ENCODE assay signal across 22 cellular contexts in the genomic region with DNA sequence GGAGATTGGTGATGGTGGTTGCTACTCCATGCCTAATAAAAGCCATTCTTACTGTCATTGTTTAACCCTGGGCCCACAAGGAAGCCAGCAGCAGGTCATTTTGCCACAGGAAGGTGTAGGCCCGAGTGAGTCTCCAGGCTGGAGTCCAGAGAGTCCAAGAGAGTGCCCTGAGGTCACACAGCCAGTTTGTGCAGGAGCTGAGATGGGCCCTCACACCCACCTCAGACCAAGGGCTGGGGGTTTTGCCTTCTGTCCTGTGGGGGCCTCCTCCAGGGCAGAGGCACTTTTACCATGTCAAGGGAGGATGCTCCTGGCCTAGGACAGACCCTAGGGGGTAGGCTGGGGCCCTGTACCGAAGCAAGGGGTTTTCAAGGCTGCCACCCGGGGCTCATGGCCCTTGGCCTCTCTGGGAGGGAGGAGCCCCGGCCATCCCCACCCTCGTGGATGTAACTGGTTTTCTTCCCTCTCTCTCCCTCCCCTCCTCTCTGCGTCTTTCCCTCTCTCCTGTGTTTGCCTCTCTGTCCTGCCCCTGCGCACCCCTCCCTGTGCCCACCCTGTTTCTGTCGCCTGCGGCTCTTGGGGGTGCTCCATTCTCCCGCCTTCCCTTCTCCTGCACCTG. TPM values are rescaled to one million over a fixed set of nuclear protein-coding genes. Genes with fewer than 3 reads are reported as not detected.
A peak's percentile ranks its signal among the peaks of the same experiment; 100 is the strongest.
DNase-seq lines count a peak whose midpoint lies in the region; ATAC-seq, FAIRE-seq and TF ChIP-seq lines count a peak whose summit lies in the region.
"Had no signal": no experiment of that assay in that cellular context is flagged by ENCODE, and none has a peak within 500 bp of the region (broad histone marks: within the 10 kb centered on the region; RNA-seq: fewer than 3 reads in every experiment).

No MANE protein-coding gene starts in this region.

- peaks cover 31 to 42% of the 10 kb centered on the region in 2 donors for H3K36me3 Mint-ChIP-seq in stimulated activated naive B cell treated with anti-CD40 and anti-IgM and Interleukin-4, amounts not matched to agents 10 μg/mL and 1 μg/mL and 100 μg/mL, for 72 hours

- intact Hi-C loops in HepG2 (cut with micrococcal nuclease; ENCODE audit: unreplicated experiment) (no loop called here), right lobe of liver (cut with DNase I) (no loop called here), endothelial cell of umbilical vein (cut with micrococcal nuclease) (no loop called here)

- H3K27ac Mint-ChIP-seq in stimulated activated naive B cell treated with anti-CD40 and anti-IgM and Interleukin-4, amounts not matched to agents 10 μg/mL and 1 μg/mL and 100 μg/mL, for 72 hours, result peak overlapping the region; percentile 47
- H3K27ac Mint-ChIP-seq: CD4-positive, alpha-beta T cell had no signal

- H3K27me3 Mint-ChIP-seq in stimulated activated naive B cell treated with anti-CD40 and anti-IgM and Interleukin-4, amounts not matched to agents 10 μg/mL and 1 μg/mL and 100 μg/mL, for 72 hours, result no peaks in the 10 kb centered on the region
- H3K27me3 Mint-ChIP-seq: CD4-positive, alpha-beta T cell had no signal

- H3K4me3 Mint-ChIP-seq in stimulated activated naive B cell treated with anti-CD40 and anti-IgM and Interleukin-4, amounts not matched to agents 10 μg/mL and 1 μg/mL and 100 μg/mL, for 72 hours, result no peak overlapping the region
- H3K4me3 Mint-ChIP-seq: CD4-positive, alpha-beta T cell had no signal

- H3K4me2 ChIP-seq in HepG2 (ENCODE audit: low read depth, low read length) (no peak overlapping the region), endothelial cell of umbilical vein (ENCODE audit: insufficient read depth, low read length) (no peak overlapping the region)

- POLR2A ChIA-PET in HepG2 (lab: Yijun Ruan, JAX), result no interaction called here
- POLR2A ChIA-PET in RWPE1 (lab: Yijun Ruan, JAX; ENCODE audit: low non-redundant PET), result no interaction called here
- POLR2A ChIA-PET in endothelial cell of umbilical vein (lab: Charles Lee), result no interaction called here

- no peaks in the 10 kb centered on the region for H3K79me2 ChIP-seq in HepG2 (ENCODE audit: insufficient read depth, low read length)
- H3K79me2 ChIP-seq in endothelial cell of umbilical vein (ENCODE audit: control insufficient read depth, insufficient read depth, low read length), result peaks cover under 1% of the 10 kb centered on the region

- in situ Hi-C loops in HepG2 (cut with HindIII; ENCODE audit: extremely low pct_ligation_motif_present, low pct_unique_long_range_greater_than_20kb), result no loop called here

- H3K4me3 ChIP-seq in HepG2 (replicated peaks in 1 of 3; ENCODE audit: insufficient read depth in 1 of 3, low read depth in 2 of 3, low read length in 3 of 3), result no peak overlapping the region
- no peak overlapping the region for H3K4me3 ChIP-seq in right lobe of liver
- no peak overlapping the region for H3K4me3 ChIP-seq in endothelial cell of umbilical vein (replicated peaks in 1 of 3; ENCODE audit: insufficient read depth in 1 of 3, low read depth in 1 of 3, low read length in 3 of 3)
- H3K4me3 ChIP-seq: HAP-1 had no signal

- WGBS in HepG2 (ENCODE audit: low lambda C conversion rate), result 88% methylated on average over 9 of the region's 10 CpGs
- 63% methylated on average over 5 of the region's 10 CpGs for WGBS in right lobe of liver (ENCODE audit: insufficient coverage, low coverage, low lambda C conversion rate, missing lambda C conversion rate)

- H3K9ac ChIP-seq in HepG2 (ENCODE audit: insufficient read depth, low read depth, low read length) (no peak overlapping the region), endothelial cell of umbilical vein (replicated peaks; ENCODE audit: extremely low read depth, insufficient read depth, low read length) (no peak overlapping the region)

- H3K9me1 ChIP-seq in endothelial cell of umbilical vein (replicated peaks; ENCODE audit: control insufficient read depth, extremely low read depth, insufficient read depth, low read length), result no peaks in the 10 kb centered on the region

- H3K9me3 ChIP-seq in HepG2 (ENCODE audit: low read length), result no peaks in the 10 kb centered on the region
- H3K9me3 ChIP-seq in right lobe of liver, result no peaks in the 10 kb centered on the region
- H3K9me3 ChIP-seq in endothelial cell of umbilical vein (replicated peaks; ENCODE audit: control insufficient read depth, insufficient read depth, low read length), result no peaks in the 10 kb centered on the region
- H3K9me3 ChIP-seq: HAP-1 had no signal

- no peak for FAIRE-seq in HepG2 (lab: Jason Lieb, UNC)
- no peak for FAIRE-seq in endothelial cell of umbilical vein (lab: Jason Lieb, UNC)
- FAIRE-seq: A204.1, GM12892, GM18507 had no signal

- H3K4me1 Mint-ChIP-seq in stimulated activated naive B cell treated with anti-CD40 and anti-IgM and Interleukin-4, amounts not matched to agents 10 μg/mL and 1 μg/mL and 100 μg/mL, for 72 hours, result peaks cover 19 to 35% of the 10 kb centered on the region in 2 donors

- DNase-seq in HepG2 (ENCODE audit: low spot score), result no peak
- no peak for DNase-seq in right lobe of liver
- no peak for DNase-seq in RWPE1 (ENCODE audit: low spot score)
- DNase-seq in endothelial cell of umbilical vein (ENCODE audit: low read depth, low spot score), result no peak
- DNase-seq in stimulated activated naive B cell treated with anti-CD40 and anti-IgM and Interleukin-4, amounts not matched to agents 10 μg/mL and 1 μg/mL and 100 μg/mL, for 72 hours, result no peak
- no peak for DNase-seq in HPDE6-E6E7 (ENCODE audit: extremely low spot score)
- DNase-seq in stimulated activated CD8-positive, alpha-beta memory T cell treated with anti-CD3 and anti-CD28 coated beads, Interleukin-4, amount 100 ng/mL, for 48 hours, result no peak
- DNase-seq: AML-193; CD4-positive, alpha-beta T cell; DMS153; DMS79; GDM1; IMR-90; KBM-7 had no signal

- TF ChIP-seq EP300 in HepG2 (IDR thresholded peaks at IDR 0.05; ENCODE audit: low read depth in 2 of 2, low read length in 2 of 2) (no peak), HepG2 (CRISPR knock-in tag; IDR thresholded peaks at IDR 0.05; ENCODE audit: borderline replicate concordance) (no peak)

- BruUV-seq in HepG2 (replicated peaks; lab: Mats Ljungman, UMichigan) (no TSS peak), endothelial cell of umbilical vein (replicated peaks; lab: Mats Ljungman, UMichigan) (no TSS peak)

- H3K27me3 ChIP-seq in HepG2 (ENCODE audit: control insufficient read depth in 1 of 2, insufficient read depth in 2 of 2, low read length in 2 of 2) (no peaks in the 10 kb centered on the region), right lobe of liver (no peaks in the 10 kb centered on the region), endothelial cell of umbilical vein (ENCODE audit: control insufficient read depth in 2 of 2, insufficient read depth in 2 of 2, low read length in 2 of 2) (no peaks in the 10 kb centered on the region)

- H3K9me3 Mint-ChIP-seq in stimulated activated naive B cell treated with anti-CD40 and anti-IgM and Interleukin-4, amounts not matched to agents 10 μg/mL and 1 μg/mL and 100 μg/mL, for 72 hours, result no peaks in the 10 kb centered on the region
- H3K9me3 Mint-ChIP-seq: CD4-positive, alpha-beta T cell had no signal

- H3K36me3 ChIP-seq in HepG2 (replicated peaks in 1 of 2; ENCODE audit: control insufficient read depth in 1 of 2, insufficient read depth in 2 of 2, low read length in 2 of 2) (peaks cover 23 to 45% of the 10 kb centered on the region in 2 experiments; a peak in 4 of 5 replicates), right lobe of liver (peaks cover 0 to 29% (median 14%) of the 10 kb centered on the region in 4 donors), endothelial cell of umbilical vein (ENCODE audit: control insufficient read depth in 2 of 2, extremely low read depth in 1 of 2, insufficient read depth in 2 of 2, low read length in 2 of 2) (peaks cover 21 to 57% of the 10 kb centered on the region in 2 experiments)

- TF ChIP-seq POLR2A in HepG2 (IDR thresholded peaks at IDR 0.05; ENCODE audit: insufficient read depth in 1 of 2, low read depth in 2 of 2, low read length in 2 of 2) (no peak), right lobe of liver (IDR thresholded peaks at IDR 0.05) (no peak), endothelial cell of umbilical vein (IDR thresholded peaks at IDR 0.05; ENCODE audit: low read depth, low read length) (peak; percentile 15)

- ATAC-seq in HepG2 (no peak), right lobe of liver (no peak), GM18909 (IDR thresholded peaks at IDR 0.05; ENCODE audit: poor library complexity, unreplicated experiment) (no peak)
- ATAC-seq in stimulated activated naive B cell treated with anti-CD40 and anti-IgM and Interleukin-4, amounts not matched to agents 10 μg/mL and 1 μg/mL and 100 μg/mL, for 72 hours (replicated peaks), result no peak

- CTCF ChIA-PET in HepG2 (lab: Yijun Ruan, JAX; ENCODE audit: low intra/inter-chr PET ratio, low total read pairs) (no interaction called here), RWPE1 (lab: Yijun Ruan, JAX) (no interaction called here), endothelial cell of umbilical vein (lab: Charles Lee) (no interaction called here)

- no peaks in the 10 kb centered on the region for H4K20me1 ChIP-seq in HepG2 (ENCODE audit: insufficient read depth, low read length)
- no peaks in the 10 kb centered on the region for H4K20me1 ChIP-seq in endothelial cell of umbilical vein (replicated peaks; ENCODE audit: control insufficient read depth, extremely low read depth, insufficient read depth, low read length)

- H3K27ac ChIP-seq in HepG2 (ENCODE audit: extremely low read length, insufficient read depth, low read length) (no peak overlapping the region), right lobe of liver (no peak overlapping the region), RWPE1 (peak overlapping the region; percentile 98), endothelial cell of umbilical vein (ENCODE audit: insufficient read depth, low read depth, low read length) (no peak overlapping the region)
- H3K27ac ChIP-seq: C4-2B had no signal

- H2AFZ ChIP-seq in HepG2 (ENCODE audit: low read length) (no peak overlapping the region), endothelial cell of umbilical vein (ENCODE audit: low read depth, low read length) (no peak overlapping the region)

- TF ChIP-seq CTCF in HepG2 (CRISPR knock-in tag; IDR thresholded peaks at IDR 0.05), result no peak
- no peak for TF ChIP-seq CTCF in right lobe of liver (IDR thresholded peaks at IDR 0.05)
- no peak for TF ChIP-seq CTCF in RWPE1 (conservative IDR thresholded peaks at IDR 0.05; ENCODE audit: low read depth)
- no peak for TF ChIP-seq CTCF in endothelial cell of umbilical vein (IDR thresholded peaks at IDR 0.05; ENCODE audit: extremely low read depth in 1 of 2, insufficient read depth in 1 of 2, low read depth in 1 of 2, low read length in 2 of 2)

- no peak for TF ChIP-seq RAD21 in HepG2 (CRISPR knock-in tag; IDR thresholded peaks at IDR 0.05)

- dilution Hi-C loops in endothelial cell of umbilical vein (cut with MboI; ENCODE audit: extremely low pct_ligation_motif_present, low sequenced_read_pairs), result no loop called here

- H3K4me1 ChIP-seq in HepG2 (ENCODE audit: insufficient read depth, low read length) (no peaks in the 10 kb centered on the region), right lobe of liver (peaks cover 0 to 7% (median 3%) of the 10 kb centered on the region in 4 donors), endothelial cell of umbilical vein (ENCODE audit: control insufficient read depth, extremely low read depth, insufficient read depth, low read length) (peaks cover 19% of the 10 kb centered on the region)
- H3K4me1 ChIP-seq: HAP-1 had no signal

RNA-seq across cellular contexts. Expression of gene CYTH2, which starts 8.0 kb away (rescaled TPM):
- total RNA-seq in HepG2 (2016; rRNA removed; fragmentation: Illumina TruSeq; extraction: Trizol) (9.6 and 16.5 TPM in 2 replicates), right lobe of liver (10 to 100 TPM in 5 of 6 experiments, 1 to 10 TPM in 1; 7.7 to 22.7 (median 13.5) TPM), endothelial cell of umbilical vein (119 and 125 TPM in 2 replicates)
- 2.8 and 3.0 TPM in 2 replicates for total RNA-seq in HepG2 (2016; cell fraction: cytosol; rRNA removed; fragmentation: Illumina TruSeq; extraction: Trizol; ENCODE audit: low read depth)
- total RNA-seq in HepG2 (2016; cell fraction: insoluble cytoplasmic fraction; rRNA removed; fragmentation: Illumina TruSeq; extraction: Trizol), result 8.4 and 15.9 TPM in 2 replicates
- total RNA-seq in HepG2 (2016; cell fraction: membrane; rRNA removed; fragmentation: Illumina TruSeq; extraction: Trizol), result 4.9 and 7.0 TPM in 2 replicates
- total RNA-seq in HepG2 (2016; cell fraction: nucleus; rRNA removed; fragmentation: Illumina TruSeq; extraction: Trizol), result 16.4 and 17.2 TPM in 2 replicates
- polyA plus RNA-seq in HepG2 (2011; rRNA removed) (39.3 and 48.3 TPM in 2 replicates), endothelial cell of umbilical vein (98.4 and 98.6 TPM in 2 replicates)
- polyA plus RNA-seq in HepG2 (2011; cell fraction: cytosol; rRNA removed), result 18.2 and 20.7 TPM in 2 replicates
- 185 and 188 TPM in 2 replicates for polyA plus RNA-seq in HepG2 (2011; cell fraction: nucleus; rRNA removed)
- polyA plus RNA-seq in HepG2 (2012), result 26.4 and 29.2 TPM in 2 replicates
- 3.2 and 3.5 TPM in 2 replicates for polyA plus RNA-seq in HepG2 (2016; cell fraction: cytosol; fragmentation: Illumina TruSeq; extraction: Trizol; ENCODE audit: low read depth)
- polyA plus RNA-seq in HepG2 (2016; cell fraction: insoluble cytoplasmic fraction; fragmentation: Illumina TruSeq; extraction: Trizol; ENCODE audit: low read depth), result 14.6 and 14.8 TPM in 2 replicates
- polyA plus RNA-seq in HepG2 (2016; cell fraction: membrane; fragmentation: Illumina TruSeq; extraction: Trizol; ENCODE audit: low read depth), result 6.2 and 6.8 TPM in 2 replicates
- 61.4 and 71.7 TPM in 2 replicates for polyA plus RNA-seq in HepG2 (2016; cell fraction: nucleus; fragmentation: Illumina TruSeq; extraction: Trizol; ENCODE audit: insufficient read depth, low read depth)
- 37.0 and 50.0 TPM in 2 replicates for polyA minus RNA-seq in HepG2 (2011; rRNA and poly(A)+ RNA removed; ENCODE audit: low replicate concordance)
- 7.5 and 8.4 TPM in 2 replicates for polyA minus RNA-seq in HepG2 (2011; cell fraction: cytosol; rRNA and poly(A)+ RNA removed)
- polyA minus RNA-seq in HepG2 (2011; cell fraction: nucleus; rRNA and poly(A)+ RNA removed), result 37.6 and 43.0 TPM in 2 replicates
- polyA plus RNA-seq in endothelial cell of umbilical vein (2011; cell fraction: cytosol; rRNA removed), result 91.8 and 108 TPM in 2 replicates
- polyA plus RNA-seq in endothelial cell of umbilical vein (2011; cell fraction: nucleus; rRNA removed), result 309 and 317 TPM in 2 replicates
- 61.0 and 67.4 TPM in 2 replicates for polyA plus RNA-seq in endothelial cell of umbilical vein (2012)
- 85.6 and 95.7 TPM in 2 replicates for polyA minus RNA-seq in endothelial cell of umbilical vein
- polyA minus RNA-seq in endothelial cell of umbilical vein (2011; cell fraction: cytosol; rRNA and poly(A)+ RNA removed), result 14.1 TPM
- 109 and 123 TPM in 2 replicates for polyA minus RNA-seq in endothelial cell of umbilical vein (2011; cell fraction: nucleus; rRNA and poly(A)+ RNA removed)

RNA-seq across cellular contexts. Expression of gene KCNJ14, which starts 21.8 kb away (rescaled TPM):
- total RNA-seq in HepG2 (2016; rRNA removed; fragmentation: Illumina TruSeq; extraction: Trizol) (0.17 and 0.20 TPM in 2 replicates), right lobe of liver (under 1 TPM; 0.22 to 0.44 (median 0.31) TPM), endothelial cell of umbilical vein (0.92 and 1.4 TPM in 2 replicates)
- total RNA-seq in HepG2 (2016; cell fraction: cytosol; rRNA removed; fragmentation: Illumina TruSeq; extraction: Trizol; ENCODE audit: low read depth), result 0.09 TPM in 1 of 2 replicates, not detected in the other
- total RNA-seq in HepG2 (2016; cell fraction: insoluble cytoplasmic fraction; rRNA removed; fragmentation: Illumina TruSeq; extraction: Trizol), result 0.15 and 0.19 TPM in 2 replicates
- 0.10 and 0.15 TPM in 2 replicates for total RNA-seq in HepG2 (2016; cell fraction: membrane; rRNA removed; fragmentation: Illumina TruSeq; extraction: Trizol)
- total RNA-seq in HepG2 (2016; cell fraction: nucleus; rRNA removed; fragmentation: Illumina TruSeq; extraction: Trizol), result 0.25 and 0.43 TPM in 2 replicates
- polyA plus RNA-seq in HepG2 (2011; rRNA removed) (0.46 and 0.51 TPM in 2 replicates), endothelial cell of umbilical vein (0.26 and 0.32 TPM in 2 replicates)
- polyA plus RNA-seq in HepG2 (2011; cell fraction: cytosol; rRNA removed), result 0.14 and 0.17 TPM in 2 replicates
- 3.1 and 3.8 TPM in 2 replicates for polyA plus RNA-seq in HepG2 (2011; cell fraction: nucleus; rRNA removed)
- polyA plus RNA-seq in HepG2 (2012), result 0.72 and 0.89 TPM in 2 replicates
- 0.03 TPM in 1 of 2 replicates, not detected in the other for polyA plus RNA-seq in HepG2 (2016; cell fraction: cytosol; fragmentation: Illumina TruSeq; extraction: Trizol; ENCODE audit: low read depth)
- polyA plus RNA-seq in HepG2 (2016; cell fraction: insoluble cytoplasmic fraction; fragmentation: Illumina TruSeq; extraction: Trizol; ENCODE audit: low read depth), result 0.05 and 0.12 TPM in 2 replicates
- polyA plus RNA-seq in HepG2 (2016; cell fraction: membrane; fragmentation: Illumina TruSeq; extraction: Trizol; ENCODE audit: low read depth), result 0.11 TPM in 1 of 2 replicates, not detected in the other
- 0.65 and 0.97 TPM in 2 replicates for polyA plus RNA-seq in HepG2 (2016; cell fraction: nucleus; fragmentation: Illumina TruSeq; extraction: Trizol; ENCODE audit: insufficient read depth, low read depth)
- polyA minus RNA-seq in HepG2 (2011; rRNA and poly(A)+ RNA removed; ENCODE audit: low replicate concordance), result 3.6 TPM in 2 replicates
- polyA minus RNA-seq in HepG2 (2011; cell fraction: cytosol; rRNA and poly(A)+ RNA removed), result 0.20 and 0.35 TPM in 2 replicates
- polyA minus RNA-seq in HepG2 (2011; cell fraction: nucleus; rRNA and poly(A)+ RNA removed), result 2.0 and 2.4 TPM in 2 replicates
- polyA plus RNA-seq in endothelial cell of umbilical vein (2011; cell fraction: cytosol; rRNA removed), result 0.20 and 0.22 TPM in 2 replicates
- 1.5 and 1.7 TPM in 2 replicates for polyA plus RNA-seq in endothelial cell of umbilical vein (2011; cell fraction: nucleus; rRNA removed)
- 0.27 and 0.33 TPM in 2 replicates for polyA plus RNA-seq in endothelial cell of umbilical vein (2012)
- polyA minus RNA-seq in endothelial cell of umbilical vein, result 0.62 and 0.80 TPM in 2 replicates
- 1.7 TPM for polyA minus RNA-seq in endothelial cell of umbilical vein (2011; cell fraction: cytosol; rRNA and poly(A)+ RNA removed)
- polyA minus RNA-seq in endothelial cell of umbilical vein (2011; cell fraction: nucleus; rRNA and poly(A)+ RNA removed), result 1.3 and 1.7 TPM in 2 replicates

RNA-seq across cellular contexts. Expression of gene GRWD1, which starts 31.4 kb away (rescaled TPM):
- total RNA-seq in HepG2 (2016; rRNA removed; fragmentation: Illumina TruSeq; extraction: Trizol), result 46.6 and 52.3 TPM in 2 replicates
- 5.2 and 5.4 TPM in 2 replicates for total RNA-seq in HepG2 (2016; cell fraction: cytosol; rRNA removed; fragmentation: Illumina TruSeq; extraction: Trizol; ENCODE audit: low read depth)
- total RNA-seq in HepG2 (2016; cell fraction: insoluble cytoplasmic fraction; rRNA removed; fragmentation: Illumina TruSeq; extraction: Trizol), result 41.4 and 47.5 TPM in 2 replicates
- 11.1 and 15.5 TPM in 2 replicates for total RNA-seq in HepG2 (2016; cell fraction: membrane; rRNA removed; fragmentation: Illumina TruSeq; extraction: Trizol)
- 19.7 and 21.0 TPM in 2 replicates for total RNA-seq in HepG2 (2016; cell fraction: nucleus; rRNA removed; fragmentation: Illumina TruSeq; extraction: Trizol)
- 10.8 and 13.4 TPM in 2 replicates for polyA plus RNA-seq in HepG2 (2011; rRNA removed)
- polyA plus RNA-seq in HepG2 (2011; cell fraction: cytosol; rRNA removed), result 10.4 and 13.0 TPM in 2 replicates
- polyA plus RNA-seq in HepG2 (2011; cell fraction: nucleus; rRNA removed), result 13.4 and 14.2 TPM in 2 replicates
- 13.3 and 14.3 TPM in 2 replicates for polyA plus RNA-seq in HepG2 (2012)
- polyA plus RNA-seq in HepG2 (2016; cell fraction: cytosol; fragmentation: Illumina TruSeq; extraction: Trizol; ENCODE audit: low read depth), result 4.1 and 4.4 TPM in 2 replicates
- polyA plus RNA-seq in HepG2 (2016; cell fraction: insoluble cytoplasmic fraction; fragmentation: Illumina TruSeq; extraction: Trizol; ENCODE audit: low read depth), result 36.7 and 46.2 TPM in 2 replicates
- 5.9 and 7.9 TPM in 2 replicates for polyA plus RNA-seq in HepG2 (2016; cell fraction: membrane; fragmentation: Illumina TruSeq; extraction: Trizol; ENCODE audit: low read depth)
- polyA plus RNA-seq in HepG2 (2016; cell fraction: nucleus; fragmentation: Illumina TruSeq; extraction: Trizol; ENCODE audit: insufficient read depth, low read depth), result 23.1 and 26.5 TPM in 2 replicates
- polyA minus RNA-seq in HepG2 (2011; rRNA and poly(A)+ RNA removed; ENCODE audit: low replicate concordance), result 25.6 and 30.2 TPM in 2 replicates
- 12.1 and 17.9 TPM in 2 replicates for polyA minus RNA-seq in HepG2 (2011; cell fraction: cytosol; rRNA and poly(A)+ RNA removed)
- polyA minus RNA-seq in HepG2 (2011; cell fraction: nucleus; rRNA and poly(A)+ RNA removed), result 13.7 and 20.3 TPM in 2 replicates
- total RNA-seq in right lobe of liver, result 10 to 100 TPM; 14.7 to 31.0 (median 17.6) TPM
- 52.7 and 52.8 TPM in 2 replicates for total RNA-seq in endothelial cell of umbilical vein
- 26.3 and 26.8 TPM in 2 replicates for polyA plus RNA-seq in endothelial cell of umbilical vein
- 24.3 and 29.0 TPM in 2 replicates for polyA plus RNA-seq in endothelial cell of umbilical vein (2011; cell fraction: cytosol; rRNA removed)
- polyA plus RNA-seq in endothelial cell of umbilical vein (2011; cell fraction: nucleus; rRNA removed), result 18.1 and 25.8 TPM in 2 replicates
- polyA plus RNA-seq in endothelial cell of umbilical vein (2012), result 30.6 and 31.3 TPM in 2 replicates
- polyA minus RNA-seq in endothelial cell of umbilical vein, result 12.5 and 21.5 TPM in 2 replicates
- polyA minus RNA-seq in endothelial cell of umbilical vein (2011; cell fraction: cytosol; rRNA and poly(A)+ RNA removed), result 36.8 TPM
- 9.3 and 11.5 TPM in 2 replicates for polyA minus RNA-seq in endothelial cell of umbilical vein (2011; cell fraction: nucleus; rRNA and poly(A)+ RNA removed)

RNA-seq across cellular contexts. Expression of gene LMTK3, which starts 34.5 kb away (rescaled TPM):
- total RNA-seq in HepG2 (2016; rRNA removed; fragmentation: Illumina TruSeq; extraction: Trizol), result 0.22 and 0.29 TPM in 2 replicates
- total RNA-seq in HepG2 (2016; cell fraction: cytosol; rRNA removed; fragmentation: Illumina TruSeq; extraction: Trizol; ENCODE audit: low read depth), result 0.10 and 0.18 TPM in 2 replicates
- 0.27 and 0.45 TPM in 2 replicates for total RNA-seq in HepG2 (2016; cell fraction: insoluble cytoplasmic fraction; rRNA removed; fragmentation: Illumina TruSeq; extraction: Trizol)
- total RNA-seq in HepG2 (2016; cell fraction: membrane; rRNA removed; fragmentation: Illumina TruSeq; extraction: Trizol), result 0.09 and 0.21 TPM in 2 replicates
- total RNA-seq in HepG2 (2016; cell fraction: nucleus; rRNA removed; fragmentation: Illumina TruSeq; extraction: Trizol), result 0.38 and 0.47 TPM in 2 replicates
- 0.18 and 0.30 TPM in 2 replicates for polyA plus RNA-seq in HepG2 (2011; rRNA removed)
- polyA plus RNA-seq in HepG2 (2011; cell fraction: cytosol; rRNA removed), result 0.10 and 0.19 TPM in 2 replicates
- 1.7 and 2.2 TPM in 2 replicates for polyA plus RNA-seq in HepG2 (2011; cell fraction: nucleus; rRNA removed)
- polyA plus RNA-seq in HepG2 (2012), result 1.6 and 2.0 TPM in 2 replicates
- polyA plus RNA-seq in HepG2 (2016; cell fraction: cytosol; fragmentation: Illumina TruSeq; extraction: Trizol; ENCODE audit: low read depth), result 0.05 and 0.07 TPM in 2 replicates
- polyA plus RNA-seq in HepG2 (2016; cell fraction: insoluble cytoplasmic fraction; fragmentation: Illumina TruSeq; extraction: Trizol; ENCODE audit: low read depth), result 0.45 and 0.47 TPM in 2 replicates
- polyA plus RNA-seq in HepG2 (2016; cell fraction: membrane; fragmentation: Illumina TruSeq; extraction: Trizol; ENCODE audit: low read depth), result 0.09 and 0.14 TPM in 2 replicates
- polyA plus RNA-seq in HepG2 (2016; cell fraction: nucleus; fragmentation: Illumina TruSeq; extraction: Trizol; ENCODE audit: insufficient read depth, low read depth), result 1.5 and 1.6 TPM in 2 replicates
- 0.16 and 0.23 TPM in 2 replicates for polyA minus RNA-seq in HepG2 (2011; rRNA and poly(A)+ RNA removed; ENCODE audit: low replicate concordance)
- 0.18 and 0.69 TPM in 2 replicates for polyA minus RNA-seq in HepG2 (2011; cell fraction: cytosol; rRNA and poly(A)+ RNA removed)
- polyA minus RNA-seq in HepG2 (2011; cell fraction: nucleus; rRNA and poly(A)+ RNA removed), result 0.25 and 0.39 TPM in 2 replicates
- under 1 TPM in 5 of 6 experiments, not detected in 1; 0.09 to 0.31 (median 0.12) TPM for total RNA-seq in right lobe of liver
- total RNA-seq in endothelial cell of umbilical vein, result 0.11 TPM in 1 of 2 replicates, not detected in the other
- polyA plus RNA-seq in endothelial cell of umbilical vein, result 0.05 and 0.14 TPM in 2 replicates
- polyA plus RNA-seq in endothelial cell of umbilical vein (2011; cell fraction: cytosol; rRNA removed), result 0.01 TPM in 1 of 2 replicates, not detected in the other
- 0.04 TPM in 1 of 2 replicates, not detected in the other for polyA plus RNA-seq in endothelial cell of umbilical vein (2011; cell fraction: nucleus; rRNA removed)
- 0.16 and 0.35 TPM in 2 replicates for polyA plus RNA-seq in endothelial cell of umbilical vein (2012)
- polyA minus RNA-seq in endothelial cell of umbilical vein, result not detected in 2 replicates
- 0.51 TPM for polyA minus RNA-seq in endothelial cell of umbilical vein (2011; cell fraction: cytosol; rRNA and poly(A)+ RNA removed)
- 0.24 TPM in 1 of 2 replicates, not detected in the other for polyA minus RNA-seq in endothelial cell of umbilical vein (2011; cell fraction: nucleus; rRNA and poly(A)+ RNA removed)
- total RNA-seq: H4 had no signal
- polyA plus RNA-seq: BJ had no signal
